In genomic region chr9:133112361-133113026, GRCh38 we compare ENCODE assay signal across 8 cellular contexts. TPM values are rescaled to one million over a fixed set of nuclear protein-coding genes. Genes with fewer than 3 reads are reported as not detected.
A peak's percentile ranks its signal among the peaks of the same experiment; 100 is the strongest.
DNase-seq lines count a peak whose midpoint lies in the region; ATAC-seq, FAIRE-seq and TF ChIP-seq lines count a peak whose summit lies in the region.

No MANE protein-coding gene starts in this region.

- H3K36me3 ChIP-seq in kidney (ENCODE audit: control insufficient read depth in 1 of 2, insufficient read depth in 2 of 2, low read length in 2 of 2) (peaks cover 4 to 12% of the 10 kb centered on the region in 2 donors), endodermal cell (ENCODE audit: control insufficient read depth, insufficient read depth, low read length) (peaks cover 19% of the 10 kb centered on the region), small intestine (ENCODE audit: control insufficient read depth in 2 of 2, insufficient read depth in 2 of 2, low read length in 2 of 2) (peaks cover 12 to 13% of the 10 kb centered on the region in 2 donors)

- H3K27me3 ChIP-seq in endodermal cell (ENCODE audit: control insufficient read depth, insufficient read depth, low read length, poor library complexity, severe bottlenecking) = no peaks in the 10 kb centered on the region
- H3K27me3 ChIP-seq in small intestine (ENCODE audit: control insufficient read depth in 2 of 2, insufficient read depth in 2 of 2, low read length in 2 of 2) = no peaks in the 10 kb centered on the region

- H3K27me3 Mint-ChIP-seq in activated CD8-positive, alpha-beta T cell treated with anti-CD3 and anti-CD28 coated beads, Interleukin-2, amount 10 ng/mL, durations not matched to agents 7 days and 5 days (ENCODE audit: low read depth) = no peaks in the 10 kb centered on the region
- no peaks in the 10 kb centered on the region for H3K27me3 Mint-ChIP-seq in stimulated activated naive CD8-positive, alpha-beta T cell treated with anti-CD3 and anti-CD28 coated beads, Interleukin-15, amount 100 ng/mL, for 72 hours
- H3K27me3 Mint-ChIP-seq in endodermal cell (ENCODE audit: insufficient read depth) = peaks cover under 1% of the 10 kb centered on the region

- no peak for TF ChIP-seq CTCF in kidney (IDR thresholded peaks at IDR 0.05; ENCODE audit: borderline replicate concordance, extremely low read depth, insufficient read depth)
- no peak for TF ChIP-seq CTCF in GM10266 (IDR thresholded peaks at IDR 0.05; ENCODE audit: control insufficient read depth, insufficient read depth, low read depth, missing control alignments)
- TF ChIP-seq CTCF in endodermal cell (conservative IDR thresholded peaks at IDR 0.05) = no peak

- POLR2A ChIA-PET in activated CD8-positive, alpha-beta T cell treated with anti-CD3 and anti-CD28 coated beads, Interleukin-2, amount 10 ng/mL, durations not matched to agents 7 days and 5 days (lab: Charles Lee) = interaction anchor here (1.5 kb wide), 1 partner anchor 32 kb away, joined by 6 read pairs; no protein-coding TSS in a partner anchor

- peaks cover 59% of the 10 kb centered on the region for H3K4me1 Mint-ChIP-seq in activated CD8-positive, alpha-beta T cell treated with anti-CD3 and anti-CD28 coated beads, Interleukin-2, amount 10 ng/mL, durations not matched to agents 7 days and 5 days (ENCODE audit: low read depth)
- H3K4me1 Mint-ChIP-seq in stimulated activated naive CD8-positive, alpha-beta T cell treated with anti-CD3 and anti-CD28 coated beads, Interleukin-15, amount 100 ng/mL, for 72 hours = peaks cover 61% of the 10 kb centered on the region
- no peaks in the 10 kb centered on the region for H3K4me1 Mint-ChIP-seq in endodermal cell

- 95 to 98% methylated on average over 7 to 11 of the region's 11 CpGs for WGBS in endodermal cell (ENCODE audit: insufficient coverage in 1 of 2, insufficient read length in 1 of 2), 2 experiments
- WGBS in small intestine, 3 donors = 61 to 78% (median 68%) methylated on average over 11 of the region's 11 CpGs

- H3K4me1 ChIP-seq in kidney (ENCODE audit: control insufficient read depth in 1 of 2, insufficient read depth in 1 of 2, low read depth in 1 of 2, low read length in 2 of 2) (peaks cover 23 to 33% of the 10 kb centered on the region in 2 donors), endodermal cell (ENCODE audit: control insufficient read depth, insufficient read depth, low read length) (no peaks in the 10 kb centered on the region), small intestine (ENCODE audit: control insufficient read depth in 2 of 2, insufficient read depth in 1 of 2, low read depth in 1 of 2, low read length in 1 of 2) (peaks cover 7 to 15% of the 10 kb centered on the region in 2 donors)

- peak; percentile 11 for ATAC-seq in activated CD8-positive, alpha-beta T cell treated with anti-CD3 and anti-CD28 coated beads, Interleukin-2, amount 10 ng/mL, durations not matched to agents 7 days and 5 days
- ATAC-seq in stimulated activated naive CD8-positive, alpha-beta T cell treated with anti-CD3 and anti-CD28 coated beads, Interleukin-15, amount 100 ng/mL, for 72 hours = peak; percentile 49
- ATAC-seq in HG03378 (IDR thresholded peaks at IDR 0.05; ENCODE audit: unreplicated experiment) = no peak

- peak overlapping the region; percentile 79 for H3K27ac Mint-ChIP-seq in activated CD8-positive, alpha-beta T cell treated with anti-CD3 and anti-CD28 coated beads, Interleukin-2, amount 10 ng/mL, durations not matched to agents 7 days and 5 days
- peak overlapping the region; percentile 76 to 87 for H3K27ac Mint-ChIP-seq in stimulated activated naive CD8-positive, alpha-beta T cell treated with anti-CD3 and anti-CD28 coated beads, Interleukin-15, amount 100 ng/mL, for 72 hours
- H3K27ac Mint-ChIP-seq in endodermal cell = no peak overlapping the region

- peak; percentile 59 for DNase-seq in KG1 (lab: John Stamatoyannopoulos, UW)
- DNase-seq in activated CD8-positive, alpha-beta T cell treated with anti-CD3 and anti-CD28 coated beads, Interleukin-2, amount 10 ng/mL, durations not matched to agents 7 days and 5 days = no peak
- DNase-seq in kidney = peak; percentile 83
- DNase-seq in stimulated activated naive CD8-positive, alpha-beta T cell treated with anti-CD3 and anti-CD28 coated beads, Interleukin-15, amount 100 ng/mL, for 72 hours = peak in 1 of 2 donors; percentile 54
- no peak for DNase-seq in GM10266 (ENCODE audit: extremely low spot score)
- DNase-seq in endodermal cell = no peak
- no peak for DNase-seq in small intestine

- intact Hi-C loops in kidney (cut with DNase I) = no loop called here

- H3K4me3 ChIP-seq in kidney (ENCODE audit: low read length in 2 of 2) (no peak overlapping the region), endodermal cell (ENCODE audit: low read length) (no peak overlapping the region), small intestine (ENCODE audit: low read depth in 1 of 2, low read length in 2 of 2) (no peak overlapping the region)

- H3K27ac ChIP-seq in kidney (ENCODE audit: low read depth in 2 of 2, low read length in 2 of 2) (peak overlapping the region; percentile 38 to 71), endodermal cell (ENCODE audit: low read depth, low read length) (no peak overlapping the region), small intestine (ENCODE audit: low read depth in 1 of 2, low read length in 1 of 2) (peak overlapping the region in 1 of 2 donors; percentile 75)

- peaks cover 26% of the 10 kb centered on the region for H3K36me3 Mint-ChIP-seq in activated CD8-positive, alpha-beta T cell treated with anti-CD3 and anti-CD28 coated beads, Interleukin-2, amount 10 ng/mL, durations not matched to agents 7 days and 5 days (ENCODE audit: low read depth)
- peaks cover 23% of the 10 kb centered on the region for H3K36me3 Mint-ChIP-seq in endodermal cell (ENCODE audit: low read depth)

- CTCF ChIA-PET in activated CD8-positive, alpha-beta T cell treated with anti-CD3 and anti-CD28 coated beads, Interleukin-2, amount 10 ng/mL, durations not matched to agents 7 days and 5 days (lab: Charles Lee) = interaction anchor here (1.5 to 22.3 kb wide), 2 partner anchors 22 to 34 kb away, joined by 3 to 421 read pairs; no protein-coding TSS in a partner anchor

- H3K4me3 Mint-ChIP-seq in activated CD8-positive, alpha-beta T cell treated with anti-CD3 and anti-CD28 coated beads, Interleukin-2, amount 10 ng/mL, durations not matched to agents 7 days and 5 days = no peak overlapping the region
- peak overlapping the region in 1 of 2 donors; percentile 68 for H3K4me3 Mint-ChIP-seq in stimulated activated naive CD8-positive, alpha-beta T cell treated with anti-CD3 and anti-CD28 coated beads, Interleukin-15, amount 100 ng/mL, for 72 hours
- no peak overlapping the region for H3K4me3 Mint-ChIP-seq in endodermal cell

- H3K9me3 ChIP-seq in kidney (ENCODE audit: control insufficient read depth in 1 of 2, low read length in 2 of 2) (no peaks in the 10 kb centered on the region), endodermal cell (ENCODE audit: control insufficient read depth, low read length) (no peaks in the 10 kb centered on the region), small intestine (ENCODE audit: control insufficient read depth, low read depth) (no peaks in the 10 kb centered on the region)

- FAIRE-seq in kidney (lab: Jason Lieb, UNC) (no peak), small intestine (lab: Jason Lieb, UNC) (no peak)

- H3K9ac ChIP-seq in kidney (ENCODE audit: low read length in 2 of 2) = no peak overlapping the region
- no peak overlapping the region for H3K9ac ChIP-seq in endodermal cell (ENCODE audit: extremely low read depth, low read length, poor library complexity, severe bottlenecking)

- H3K9me3 Mint-ChIP-seq in activated CD8-positive, alpha-beta T cell treated with anti-CD3 and anti-CD28 coated beads, Interleukin-2, amount 10 ng/mL, durations not matched to agents 7 days and 5 days (ENCODE audit: insufficient read depth) = no peaks in the 10 kb centered on the region
- H3K9me3 Mint-ChIP-seq in stimulated activated naive CD8-positive, alpha-beta T cell treated with anti-CD3 and anti-CD28 coated beads, Interleukin-15, amount 100 ng/mL, for 72 hours = no peaks in the 10 kb centered on the region
- H3K9me3 Mint-ChIP-seq in endodermal cell = no peaks in the 10 kb centered on the region

RNA-seq across cellular contexts. Expression of gene RALGDS, which starts 8.5 kb away (rescaled TPM):
- 100 to 1,000 TPM in 1 of 2 experiments, 10 to 100 TPM in 1; 85.7 to 102 TPM for total RNA-seq in activated CD8-positive, alpha-beta T cell treated with anti-CD3 and anti-CD28 coated beads, Interleukin-2, amount 10 ng/mL, durations not matched to agents 7 days and 5 days
- 43.3 TPM for total RNA-seq in kidney
- 13.0 TPM for polyA plus RNA-seq in kidney (ENCODE audit: insufficient read depth, low read depth, low replicate concordance)
- total RNA-seq in endodermal cell = 10 to 100 TPM; 28.0 to 30.7 TPM
- polyA plus RNA-seq in endodermal cell (2013, experiment 1 of 2) = 79.9 TPM
- polyA plus RNA-seq in endodermal cell (2013, experiment 2 of 2) = 71.6 TPM
- polyA plus RNA-seq in small intestine = 10 to 100 TPM; 33.0 to 49.0 (median 36.4) TPM

RNA-seq across cellular contexts. Expression of gene CEL, which starts 50.7 kb away (rescaled TPM):
- total RNA-seq in activated CD8-positive, alpha-beta T cell treated with anti-CD3 and anti-CD28 coated beads, Interleukin-2, amount 10 ng/mL, durations not matched to agents 7 days and 5 days = 1 to 10 TPM; 2.4 to 2.8 TPM
- 1.0 TPM for total RNA-seq in kidney
- 16.7 TPM for polyA plus RNA-seq in kidney (ENCODE audit: insufficient read depth, low read depth, low replicate concordance)
- total RNA-seq in endodermal cell = 1 to 10 TPM; 1.7 to 3.3 TPM
- polyA plus RNA-seq in endodermal cell (2013, experiment 1 of 2) = 2.8 TPM
- polyA plus RNA-seq in endodermal cell (2013, experiment 2 of 2) = 2.2 TPM
- polyA plus RNA-seq in small intestine = 1 to 10 TPM; 2.8 to 7.4 (median 3.2) TPM

RNA-seq across cellular contexts. Expression of gene GBGT1, which starts 51.2 kb away (rescaled TPM):
- 1 to 10 TPM; 3.1 to 4.1 TPM for total RNA-seq in activated CD8-positive, alpha-beta T cell treated with anti-CD3 and anti-CD28 coated beads, Interleukin-2, amount 10 ng/mL, durations not matched to agents 7 days and 5 days
- total RNA-seq in kidney (21.6 TPM), endodermal cell (10 to 100 TPM; 28.2 to 29.1 TPM)
- polyA plus RNA-seq in kidney (ENCODE audit: insufficient read depth, low read depth, low replicate concordance) (7.9 TPM), small intestine (1 to 10 TPM in 2 of 3 donors, under 1 TPM in 1; 0.45 to 7.6 (median 6.2) TPM)
- 7.5 TPM for polyA plus RNA-seq in endodermal cell (2013, experiment 1 of 2)
- 7.8 TPM for polyA plus RNA-seq in endodermal cell (2013, experiment 2 of 2)

Comparison
In these comparisons a context has a peak if more than half of its experiments do, and no peak if none do; other contexts are left out.
1. DNase-seq: peak in KG1 (single experiment) and kidney (single experiment); none in activated CD8-positive, alpha-beta T cell treated with anti-CD3 and anti-CD28 coated beads, Interleukin-2, amount 10 ng/mL, durations not matched to agents 7 days and 5 days (single experiment), GM10266 (single experiment), endodermal cell (single experiment) and small intestine (single experiment).